8 cellular contexts compared by ENCODE assay signal in genomic region chr7:30503273-30504212, GRCh38. TPM values are rescaled to one million over a fixed set of nuclear protein-coding genes. Genes with fewer than 3 reads are reported as not detected.
DNase-seq lines count a peak whose midpoint lies in the region; ATAC-seq and TF ChIP-seq lines count a peak whose summit lies in the region.

No MANE protein-coding gene starts in this region.

- H3K4me1 ChIP-seq in gastroesophageal sphincter (peaks cover 0 to 28% (median 0%) of the 10 kb centered on the region in 3 donors), spleen (peaks cover 0 to 52% (median 28%) of the 10 kb centered on the region in 6 donors)

- 7 to 46% methylated on average over 5 to 15 of the region's 15 CpGs for WGBS in gastroesophageal sphincter (ENCODE audit: low coverage in 1 of 2), 2 donors
- 43 to 56% (median 54%) methylated on average over 15 of the region's 15 CpGs for WGBS in spleen, 5 donors

- intact Hi-C loops in spleen (cut with DNase I; ENCODE audit: low total_unique reads): no loop called here

- H3K4me3 Mint-ChIP-seq in T-cell: peak overlapping the region; percentile 85 to 90 (median 89)

- no peak for TF ChIP-seq EP300 in gastroesophageal sphincter (IDR thresholded peaks at IDR 0.05)

- H3K27ac ChIP-seq in gastroesophageal sphincter (peak overlapping the region in 1 of 4 donors; percentile 91), spleen (peak overlapping the region in 5 of 8 donors; percentile 69 to 91 (median 88))

- H3K4me3 ChIP-seq in gastroesophageal sphincter: peak overlapping the region; percentile 90
- H3K4me3 ChIP-seq in spleen: peak overlapping the region; percentile 81 to 99 (median 91)

- ATAC-seq in T-cell (replicated peaks in 1 of 4) (no peak), gastroesophageal sphincter (no peak), HG03457 (IDR thresholded peaks at IDR 0.05; ENCODE audit: unreplicated experiment) (no peak)

- H3K27me3 ChIP-seq in gastroesophageal sphincter (no peaks in the 10 kb centered on the region), spleen (replicated peaks in 1 of 7) (no peaks in the 10 kb centered on the region)

- DNase-seq in NCI-H146 (lab: John Stamatoyannopoulos, UW): peak; percentile 25
- DNase-seq in NCI-H146 treated with DMSO at 0.1 percent for 48 hours (lab: John Stamatoyannopoulos, UW; ENCODE audit: unreplicated experiment): no peak
- DNase-seq in T-cell: no peak
- no peak for DNase-seq in spleen
- DNase-seq in activated effector memory CD4-positive, alpha-beta T cell treated with Interleukin-2 at 50 U/mL for 16 hours: no peak
- no peak for DNase-seq in inferior parietal cortex (ENCODE audit: extremely low spot score)

- peak overlapping the region; percentile 13 to 60 for H3K27ac Mint-ChIP-seq in T-cell

- TF ChIP-seq POLR2A in gastroesophageal sphincter (IDR thresholded peaks at IDR 0.05) (no peak), spleen (IDR thresholded peaks at IDR 0.05) (no peak)

- POLR2A ChIA-PET in T-cell (lab: Charles Lee): interaction anchor here in 1 of 2 donors (0.6 kb wide), 2 partner anchors 57 to 151 kb away, joined by 4 to 12 read pairs; no protein-coding TSS in a partner anchor

- peaks cover 20% of the 10 kb centered on the region for H3K36me3 Mint-ChIP-seq in T-cell

- TF ChIP-seq CTCF in gastroesophageal sphincter (IDR thresholded peaks at IDR 0.05) (no peak), spleen (IDR thresholded peaks at IDR 0.05 in 8 of 11, conservative IDR thresholded peaks at IDR 0.05 in 3 of 11) (no peak)

- CTCF ChIA-PET in T-cell (lab: Charles Lee): interaction anchor here in 1 of 2 donors (0.6 to 1.8 kb wide), 2 partner anchors 7 to 229 kb away, joined by 4 to 5 read pairs; no protein-coding TSS in a partner anchor

- H3K9me3 Mint-ChIP-seq in T-cell: no peaks in the 10 kb centered on the region

- peaks cover 42 to 49% (median 46%) of the 10 kb centered on the region in 3 donors for H3K4me1 Mint-ChIP-seq in T-cell

- peaks cover 0 to 9% of the 10 kb centered on the region in 2 donors for H3K36me3 ChIP-seq in gastroesophageal sphincter
- peaks cover 0 to 15% (median 0%) of the 10 kb centered on the region in 6 donors for H3K36me3 ChIP-seq in spleen

- H3K27me3 Mint-ChIP-seq in T-cell: no peaks in the 10 kb centered on the region

- H3K9me3 ChIP-seq in gastroesophageal sphincter (no peaks in the 10 kb centered on the region), spleen (peaks cover 0 to 6% (median 2%) of the 10 kb centered on the region in 8 donors)

RNA-seq across cellular contexts. Expression of gene GGCT, which starts 1.1 kb away (rescaled TPM):
- total RNA-seq in T-cell: 10 to 100 TPM in 4 of 5 donors, 1 to 10 TPM in 1; 7.4 to 14.1 (median 12.5) TPM
- 10 to 100 TPM; 16.7 to 29.0 (median 23.7) TPM for total RNA-seq in gastroesophageal sphincter
- 10 to 100 TPM; 13.8 to 26.9 (median 18.1) TPM for total RNA-seq in spleen
- polyA plus RNA-seq in spleen: 10 to 100 TPM; 37.6 to 53.0 (median 50.7) TPM

RNA-seq across cellular contexts. Expression of gene NOD1, which starts 25.0 kb away (rescaled TPM):
- total RNA-seq in T-cell (10 to 100 TPM; 15.6 to 24.6 (median 19.4) TPM), gastroesophageal sphincter (10 to 100 TPM; 10.3 to 28.1 (median 16.9) TPM), spleen (10 to 100 TPM; 27.8 to 40.8 (median 37.7) TPM)
- 10 to 100 TPM; 11.0 to 27.9 (median 21.9) TPM for polyA plus RNA-seq in spleen
